In genomic region chr5:76372320-76373054, GRCh38 we compare ENCODE assay signal across 10 cellular contexts. TPM values are rescaled to one million over a fixed set of nuclear protein-coding genes. Genes with fewer than 3 reads are reported as not detected.
A peak's percentile ranks its signal among the peaks of the same experiment; 100 is the strongest.
DNase-seq lines count a peak whose midpoint lies in the region; ATAC-seq and TF ChIP-seq lines count a peak whose summit lies in the region.
"Had no signal": no experiment of that assay in that cellular context is flagged by ENCODE, and none has a peak within 500 bp of the region (broad histone marks: within the 10 kb centered on the region; RNA-seq: fewer than 3 reads in every experiment).

No MANE protein-coding gene starts in this region.

- no peak overlapping the region for H3K4me3 Mint-ChIP-seq in CD8-positive, alpha-beta memory T cell
- H3K4me3 Mint-ChIP-seq: IgD-negative memory B cell had no signal

- no peak for ATAC-seq in HG03378 (IDR thresholded peaks at IDR 0.05; ENCODE audit: unreplicated experiment)

- H3K9me3 ChIP-seq in CD8-positive, alpha-beta memory T cell (ENCODE audit: low read length), result no peaks in the 10 kb centered on the region
- H3K9me3 ChIP-seq in mammary epithelial cell (replicated peaks; ENCODE audit: insufficient read depth, low read length), result no peaks in the 10 kb centered on the region

- no peak overlapping the region for H4K8ac ChIP-seq in mesendoderm (ENCODE audit: low read depth, low read length)

- no peaks in the 10 kb centered on the region for H3K4me1 ChIP-seq in CD8-positive, alpha-beta memory T cell (ENCODE audit: insufficient read depth, low read length)
- H3K4me1 ChIP-seq in mammary epithelial cell (ENCODE audit: insufficient read depth, low read length) (peaks cover 14% of the 10 kb centered on the region), mesendoderm (ENCODE audit: control insufficient read depth, low read depth, low read length) (peaks cover 4% of the 10 kb centered on the region)

- H3K36me3 ChIP-seq in CD8-positive, alpha-beta memory T cell (ENCODE audit: insufficient read depth, low read length), result no peaks in the 10 kb centered on the region
- no peaks in the 10 kb centered on the region for H3K36me3 ChIP-seq in mammary epithelial cell (ENCODE audit: insufficient read depth, low read length)
- H3K36me3 ChIP-seq in mesendoderm (ENCODE audit: control insufficient read depth, insufficient read depth, low read length), result no peaks in the 10 kb centered on the region

- no peak overlapping the region for H3K4me3 ChIP-seq in CD8-positive, alpha-beta memory T cell (ENCODE audit: low read length)
- H3K4me3 ChIP-seq in mammary epithelial cell (replicated peaks in 1 of 3; ENCODE audit: insufficient read depth in 1 of 3, low read depth in 2 of 3, low read length in 3 of 3), result no peak overlapping the region
- H3K4me3 ChIP-seq in mesendoderm (ENCODE audit: low read length), result no peak overlapping the region

- no peaks in the 10 kb centered on the region for H3K27me3 ChIP-seq in CD8-positive, alpha-beta memory T cell (ENCODE audit: insufficient read depth, low read length, poor library complexity, severe bottlenecking)
- H3K27me3 ChIP-seq in mammary epithelial cell (ENCODE audit: insufficient read depth, low read length) (no peaks in the 10 kb centered on the region), mesendoderm (ENCODE audit: insufficient read depth, low read length, poor library complexity) (no peaks in the 10 kb centered on the region)

- POLR2A ChIA-PET in CD8-positive, alpha-beta memory T cell (lab: Charles Lee), result no interaction called here

- peak overlapping the region in 1 of 8 donors; percentile 32 for H3K27ac Mint-ChIP-seq in CD8-positive, alpha-beta memory T cell
- H3K27ac Mint-ChIP-seq: IgD-negative memory B cell had no signal

- H3K4me2 ChIP-seq in mammary epithelial cell (ENCODE audit: insufficient read depth, low read depth, low read length), result peak overlapping the region; percentile 34
- H3K4me2 ChIP-seq in mesendoderm (ENCODE audit: low read length), result no peak overlapping the region

- CTCF ChIA-PET in CD8-positive, alpha-beta memory T cell (lab: Charles Lee), result no interaction called here
- CTCF ChIA-PET in mammary epithelial cell (lab: Charles Lee; ENCODE audit: low non-redundant PET), result no interaction called here

- dilution Hi-C loops in mammary epithelial cell (cut with HindIII; ENCODE audit: low sequenced_read_pairs), result no loop called here

- H2BK5ac ChIP-seq in mesendoderm (ENCODE audit: low read length), result no peak overlapping the region

- no peak overlapping the region for H2BK15ac ChIP-seq in mesendoderm (replicated peaks; ENCODE audit: low read depth)

- 49% methylated on average over 6 of the region's 11 CpGs for WGBS in mammary epithelial cell (ENCODE audit: low coverage, missing lambda C conversion rate)
- WGBS in mesendoderm (ENCODE audit: extremely low coverage, insufficient coverage, low lambda C conversion rate), result no CpG with 5 or more reads among the region's 11 CpGs

- H4K5ac ChIP-seq in mesendoderm (ENCODE audit: low read length), result no peak overlapping the region

- H3K18ac ChIP-seq in mesendoderm (ENCODE audit: low read length), result no peak overlapping the region

- no peak for DNase-seq in CD8-positive, alpha-beta memory T cell
- DNase-seq in LoVo (ENCODE audit: low spot score) (peak; percentile 90), mammary epithelial cell (peak; percentile 91), mesendoderm (peak; percentile 88), NCI-H187 (lab: John Stamatoyannopoulos, UW) (no peak), DMS153 treated with DMSO at 0.1 percent for 48 hours (lab: John Stamatoyannopoulos, UW; ENCODE audit: unreplicated experiment) (no peak), NCI-H1048 (lab: John Stamatoyannopoulos, UW) (no peak)
- DNase-seq: activated CD4-positive, alpha-beta T cell treated with anti-CD3 and anti-CD28 coated beads, Interleukin-2, amount 50 U/mL, for 48 hours had no signal

- no peaks in the 10 kb centered on the region for H3K9me3 Mint-ChIP-seq in CD8-positive, alpha-beta memory T cell

- no peaks in the 10 kb centered on the region for H3K79me2 ChIP-seq in mammary epithelial cell (ENCODE audit: insufficient read depth, low read length)
- H3K79me2 ChIP-seq in mesendoderm (ENCODE audit: control insufficient read depth, insufficient read depth, low read length), result no peaks in the 10 kb centered on the region

- H3K9ac ChIP-seq in mammary epithelial cell (ENCODE audit: insufficient read depth, low read length) (no peak overlapping the region), mesendoderm (ENCODE audit: low read length) (no peak overlapping the region)

- in situ Hi-C loops in mammary epithelial cell (cut with MboI; ENCODE audit: low sequenced_read_pairs in 2 of 2), result no loop called here

- H3K4ac ChIP-seq in mesendoderm (ENCODE audit: low read depth, low read length), result no peak overlapping the region

- H3K36me3 Mint-ChIP-seq in CD8-positive, alpha-beta memory T cell, result no peaks in the 10 kb centered on the region
- H3K36me3 Mint-ChIP-seq: IgD-negative memory B cell had no signal

- H3K4me1 Mint-ChIP-seq in CD8-positive, alpha-beta memory T cell, result peaks cover 0 to 9% (median 3%) of the 10 kb centered on the region in 3 donors
- H3K4me1 Mint-ChIP-seq: IgD-negative memory B cell had no signal

- H3K79me1 ChIP-seq in mesendoderm (ENCODE audit: low read length), result no peaks in the 10 kb centered on the region

- H3K27ac ChIP-seq in CD8-positive, alpha-beta memory T cell (ENCODE audit: low read depth, low read length), result peak overlapping the region; percentile 22
- no peak overlapping the region for H3K27ac ChIP-seq in mammary epithelial cell (ENCODE audit: insufficient read depth, low read depth, low read length)
- no peak overlapping the region for H3K27ac ChIP-seq in mesendoderm (ENCODE audit: low read depth, low read length)

- no peaks in the 10 kb centered on the region for H4K20me1 ChIP-seq in mammary epithelial cell (ENCODE audit: insufficient read depth, low read length)

- H2BK120ac ChIP-seq in mesendoderm (ENCODE audit: low read depth, low read length), result no peak overlapping the region

- intact Hi-C loops in mammary epithelial cell (cut with micrococcal nuclease), result no loop called here

- no TSS peak for BruUV-seq in mammary epithelial cell (replicated peaks; lab: Mats Ljungman, UMichigan)

- H3K23ac ChIP-seq in mesendoderm (ENCODE audit: low read length), result no peak overlapping the region

- peaks cover 0 to 1% of the 10 kb centered on the region in 2 donors for H3K27me3 Mint-ChIP-seq in CD8-positive, alpha-beta memory T cell

- no peak for TF ChIP-seq CTCF in mammary epithelial cell (conservative IDR thresholded peaks at IDR 0.05 in 1 of 2, IDR thresholded peaks at IDR 0.05 in 1 of 2; ENCODE audit: extremely low read depth in 1 of 2, insufficient read depth in 1 of 2, low read depth in 1 of 2, low read length in 2 of 2)

- peak overlapping the region; percentile 62 for H3K56ac ChIP-seq in mesendoderm (ENCODE audit: low read length)

- no peak overlapping the region for H2AFZ ChIP-seq in mammary epithelial cell (ENCODE audit: low read depth, low read length)

- no peak overlapping the region for H2AK5ac ChIP-seq in mesendoderm (ENCODE audit: low read length)

RNA-seq across cellular contexts. Expression of gene IQGAP2, which starts 30.6 kb away (rescaled TPM):
- total RNA-seq in CD8-positive, alpha-beta memory T cell, result 10 to 100 TPM; 51.4 to 62.5 TPM
- polyA plus RNA-seq in CD8-positive, alpha-beta memory T cell, result 70.5 TPM
- under 1 TPM in 1 of 2 donors, not detected in 1; 0.83 TPM for total RNA-seq in mammary epithelial cell
- polyA plus RNA-seq in mammary epithelial cell, result 0.05 TPM
- not detected for polyA minus RNA-seq in mammary epithelial cell
- polyA plus RNA-seq in mesendoderm (2013, experiment 1 of 2), result 19.5 TPM
- 19.4 TPM for polyA plus RNA-seq in mesendoderm (2013, experiment 2 of 2)

Comparison
In these comparisons a context has a peak if more than half of its experiments do, and no peak if none do; other contexts are left out.
1. DNase-seq: peak in LoVo (single experiment), mammary epithelial cell (single experiment) and mesendoderm (single experiment); none in CD8-positive, alpha-beta memory T cell (0 of 5), NCI-H187 (0 of 2), DMS153 treated with DMSO at 0.1 percent for 48 hours (single experiment) and NCI-H1048 (single experiment).
2. RNA of gene IQGAP2, which starts 30.6 kb away (total RNA-seq): 51.4 to 62.5 TPM in CD8-positive, alpha-beta memory T cell; 0.83 TPM in mammary epithelial cell; every median in the first group is over 10 times any median in the second.